ENCODE assay signal across 9 cellular contexts in genomic region chr9:91905958-91906585, GRCh38. TPM values are rescaled to one million over a fixed set of nuclear protein-coding genes. Genes with fewer than 3 reads are reported as not detected.
DNase-seq lines count a peak whose midpoint lies in the region; ATAC-seq, FAIRE-seq and TF ChIP-seq lines count a peak whose summit lies in the region.
"Had no signal": no experiment of that assay in that cellular context is flagged by ENCODE, and none has a peak within 500 bp of the region (broad histone marks: within the 10 kb centered on the region; RNA-seq: fewer than 3 reads in every experiment).

No MANE protein-coding gene starts in this region.

- H3K4me3 Mint-ChIP-seq in natural killer cell treated with Interleukin-12 subunit alpha and Interleukin-12 subunit beta and Interleukin-15 and Interleukin-18, amount 100 ng/mL, for 72 hours: no peak overlapping the region

- H3K4me3 ChIP-seq in K562 (peak overlapping the region; percentile 37), upper lobe of left lung (peak overlapping the region; percentile 16 to 51 (median 41))

- H3K9me1 ChIP-seq in K562 (ENCODE audit: control insufficient read depth, insufficient read depth, low read length): no peaks in the 10 kb centered on the region

- no peaks in the 10 kb centered on the region for H3K36me3 Mint-ChIP-seq in natural killer cell treated with Interleukin-12 subunit alpha and Interleukin-12 subunit beta and Interleukin-15 and Interleukin-18, amount 100 ng/mL, for 72 hours
- H3K36me3 Mint-ChIP-seq: IgD-negative memory B cell had no signal

- DNase-seq in RPMI8226 (peak; percentile 90), K562 (ENCODE audit: extremely low read depth in 1 of 4, low spot score in 3 of 4) (peak; percentile 54 to 81 (median 64)), upper lobe of left lung (peak; percentile 47 to 52), D341Med (ENCODE audit: low spot score) (no peak)
- peak; percentile 71 for DNase-seq in natural killer cell treated with Interleukin-12 subunit alpha and Interleukin-12 subunit beta and Interleukin-15 and Interleukin-18, amount 100 ng/mL, for 72 hours (ENCODE audit: low spot score)

- intact Hi-C loops in K562 (cut with micrococcal nuclease): loop anchor here (10.0 kb wide), 1 partner anchor 131 kb away; no protein-coding TSS in a partner anchor

- peak overlapping the region; percentile 88 for H3K27ac ChIP-seq in K562 (ENCODE audit: extremely low read depth, low read depth, low read length)
- no peak overlapping the region for H3K27ac ChIP-seq in upper lobe of left lung

- 2% methylated on average over 12 of the region's 12 CpGs for WGBS in K562 (ENCODE audit: insufficient coverage, low coverage, missing lambda C conversion rate)
- 26 to 27% methylated on average over 12 of the region's 12 CpGs for WGBS in upper lobe of left lung, 2 donors

- H3K27ac Mint-ChIP-seq in natural killer cell treated with Interleukin-12 subunit alpha and Interleukin-12 subunit beta and Interleukin-15 and Interleukin-18, amount 100 ng/mL, for 72 hours: no peak overlapping the region
- H3K27ac Mint-ChIP-seq: IgD-negative memory B cell had no signal

- H3K4me1 ChIP-seq in K562 (replicated peaks in 1 of 2; ENCODE audit: control insufficient read depth in 2 of 2, insufficient read depth in 2 of 2, low read length in 2 of 2) (peaks cover 56 to 67% of the 10 kb centered on the region in 2 experiments), upper lobe of left lung (peaks cover 0 to 10% (median 2%) of the 10 kb centered on the region in 4 donors)

- POLR2A ChIA-PET in K562 (lab: Yijun Ruan, JAX): interaction anchor here (0.6 to 3.9 kb wide), 4 partner anchors 12 to 183 kb away, joined by 3 to 20 read pairs (median 4); no protein-coding TSS in a partner anchor

- ATAC-seq in GM19463 (IDR thresholded peaks at IDR 0.05; ENCODE audit: unreplicated experiment) (peak; percentile 63), K562 (peak; percentile 80), upper lobe of left lung (ENCODE audit: low FRiP score in 2 of 2) (peak in 1 of 2 donors; percentile 67), GM18858 (IDR thresholded peaks at IDR 0.05; ENCODE audit: unreplicated experiment) (no peak), GM19351 (IDR thresholded peaks at IDR 0.05; ENCODE audit: unreplicated experiment) (no peak)
- peak; percentile 84 to 91 for ATAC-seq in natural killer cell treated with Interleukin-12 subunit alpha and Interleukin-12 subunit beta and Interleukin-15 and Interleukin-18, amount 100 ng/mL, for 72 hours

- H3K9me3 ChIP-seq in K562 (replicated peaks; ENCODE audit: control insufficient read depth, insufficient read depth, low read depth, low read length) (no peaks in the 10 kb centered on the region), upper lobe of left lung (no peaks in the 10 kb centered on the region)

- TF ChIP-seq POLR2A in K562 (conservative IDR thresholded peaks at IDR 0.05) (peak; percentile 44; the same call in 1 of the 2 replicates), upper lobe of left lung (IDR thresholded peaks at IDR 0.05) (no peak)

- no peaks in the 10 kb centered on the region for H4K20me1 ChIP-seq in K562 (replicated peaks; ENCODE audit: control insufficient read depth, insufficient read depth, low read length)

- TF ChIP-seq CTCF in K562 (IDR thresholded peaks at IDR 0.05 in 2 of 3, conservative IDR thresholded peaks at IDR 0.05 in 1 of 3; ENCODE audit: insufficient read depth in 2 of 3, low read depth in 1 of 3, low read length in 3 of 3) (no peak), upper lobe of left lung (IDR thresholded peaks at IDR 0.05) (no peak)

- H3K4me2 ChIP-seq in K562 (ENCODE audit: insufficient read depth, low read length): peak overlapping the region; percentile 83

- H3K27me3 ChIP-seq in K562 (ENCODE audit: control insufficient read depth in 2 of 2, insufficient read depth in 2 of 2, low read length in 2 of 2) (no peaks in the 10 kb centered on the region), upper lobe of left lung (no peaks in the 10 kb centered on the region)

- H2AFZ ChIP-seq in K562 (ENCODE audit: low read depth, low read length): peak overlapping the region; percentile 6; the same call in 1 of the 2 replicates

- TSS peak; percentile 82 for BruUV-seq in K562 (replicated peaks; lab: Mats Ljungman, UMichigan)

- H3K9ac ChIP-seq in K562 (ENCODE audit: insufficient read depth in 1 of 2, low read depth in 2 of 2, low read length in 2 of 2): peak overlapping the region; percentile 72 to 90

- CTCF ChIA-PET in K562 (lab: Yijun Ruan, JAX; ENCODE audit: low intra/inter-chr PET ratio): no interaction called here

- peaks cover 5% of the 10 kb centered on the region; the same call in 1 of the 3 replicates for H3K36me3 ChIP-seq in K562 (ENCODE audit: control insufficient read depth, insufficient read depth, low read length)
- no peaks in the 10 kb centered on the region for H3K36me3 ChIP-seq in upper lobe of left lung

- TF ChIP-seq EP300 in K562 (IDR thresholded peaks at IDR 0.05; ENCODE audit: low read length): no peak
- no peak for TF ChIP-seq EP300 in upper lobe of left lung (IDR thresholded peaks at IDR 0.05)

- no peaks in the 10 kb centered on the region for H3K4me1 Mint-ChIP-seq in natural killer cell treated with Interleukin-12 subunit alpha and Interleukin-12 subunit beta and Interleukin-15 and Interleukin-18, amount 100 ng/mL, for 72 hours (ENCODE audit: low read depth in 2 of 2)

- peaks cover 0 to 2% of the 10 kb centered on the region in 2 donors for H3K27me3 Mint-ChIP-seq in natural killer cell treated with Interleukin-12 subunit alpha and Interleukin-12 subunit beta and Interleukin-15 and Interleukin-18, amount 100 ng/mL, for 72 hours

- peaks cover 93% of the 10 kb centered on the region for H3K79me2 ChIP-seq in K562 (ENCODE audit: control insufficient read depth, insufficient read depth, low read length)

- in situ Hi-C loops in K562 (cut with MboI): no loop called here

- peak; percentile 74 for FAIRE-seq in K562 (lab: Jason Lieb, UNC)

- H3K9me3 Mint-ChIP-seq in natural killer cell treated with Interleukin-12 subunit alpha and Interleukin-12 subunit beta and Interleukin-15 and Interleukin-18, amount 100 ng/mL, for 72 hours: no peaks in the 10 kb centered on the region
- H3K9me3 Mint-ChIP-seq: IgD-negative memory B cell had no signal

- TF ChIP-seq RAD21 in K562 (CRISPR knock-in tag; conservative IDR thresholded peaks at IDR 0.05 in 1 of 2, IDR thresholded peaks at IDR 0.05 in 1 of 2): no peak

TF ChIP-seq in K562, 482 proteins besides CTCF, POLR2A, EP300 and RAD21 (continues in another document):
- TF ChIP-seq, protein P1, sequence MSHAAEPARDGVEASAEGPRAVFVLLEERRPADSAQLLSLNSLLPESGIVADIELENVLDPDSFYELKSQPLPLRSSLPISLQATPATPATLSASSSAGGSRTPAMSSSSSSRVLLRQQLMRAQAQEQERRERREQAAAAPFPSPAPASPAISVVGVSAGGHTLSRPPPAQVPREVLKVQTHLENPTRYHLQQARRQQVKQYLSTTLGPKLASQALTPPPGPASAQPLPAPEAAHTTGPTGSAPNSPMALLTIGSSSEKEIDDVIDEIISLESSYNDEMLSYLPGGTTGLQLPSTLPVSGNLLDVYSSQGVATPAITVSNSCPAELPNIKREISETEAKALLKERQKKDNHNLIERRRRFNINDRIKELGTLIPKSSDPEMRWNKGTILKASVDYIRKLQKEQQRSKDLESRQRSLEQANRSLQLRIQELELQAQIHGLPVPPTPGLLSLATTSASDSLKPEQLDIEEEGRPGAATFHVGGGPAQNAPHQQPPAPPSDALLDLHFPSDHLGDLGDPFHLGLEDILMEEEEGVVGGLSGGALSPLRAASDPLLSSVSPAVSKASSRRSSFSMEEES (CRISPR knock-in tag; IDR thresholded peaks at IDR 0.05): no peak
- TF ChIP-seq CBFA2T2 (conservative IDR thresholded peaks at IDR 0.05) (no peak), RBM25 (IDR thresholded peaks at IDR 0.05; ENCODE audit: low read depth, low read length, severe bottlenecking) (no peak), ARID1B (IDR thresholded peaks at IDR 0.05) (no peak), HNRNPLL (IDR thresholded peaks at IDR 0.05; ENCODE audit: low read depth, low read length, poor library complexity, severe bottlenecking) (no peak), RBM34 (IDR thresholded peaks at IDR 0.05; ENCODE audit: borderline replicate concordance, insufficient read depth, low read length) (no peak), CREM (IDR thresholded peaks at IDR 0.05; ENCODE audit: low read depth) (no peak)
- TF ChIP-seq, protein P2, sequence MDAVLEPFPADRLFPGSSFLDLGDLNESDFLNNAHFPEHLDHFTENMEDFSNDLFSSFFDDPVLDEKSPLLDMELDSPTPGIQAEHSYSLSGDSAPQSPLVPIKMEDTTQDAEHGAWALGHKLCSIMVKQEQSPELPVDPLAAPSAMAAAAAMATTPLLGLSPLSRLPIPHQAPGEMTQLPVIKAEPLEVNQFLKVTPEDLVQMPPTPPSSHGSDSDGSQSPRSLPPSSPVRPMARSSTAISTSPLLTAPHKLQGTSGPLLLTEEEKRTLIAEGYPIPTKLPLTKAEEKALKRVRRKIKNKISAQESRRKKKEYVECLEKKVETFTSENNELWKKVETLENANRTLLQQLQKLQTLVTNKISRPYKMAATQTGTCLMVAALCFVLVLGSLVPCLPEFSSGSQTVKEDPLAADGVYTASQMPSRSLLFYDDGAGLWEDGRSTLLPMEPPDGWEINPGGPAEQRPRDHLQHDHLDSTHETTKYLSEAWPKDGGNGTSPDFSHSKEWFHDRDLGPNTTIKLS (IDR thresholded peaks at IDR 0.05; ENCODE audit: borderline replicate concordance, low read depth): no peak

RNA-seq across cellular contexts. Expression of gene ROR2, which starts 44.0 kb away (rescaled TPM):
- total RNA-seq in K562 (2011; cell fraction: chromatin; rRNA removed; ENCODE audit: low replicate concordance): 55.8 and 56.6 TPM in 2 replicates
- total RNA-seq in K562 (2011; cell fraction: nucleolus; rRNA removed): 56.9 and 60.5 TPM in 2 replicates
- 36.5 and 49.8 TPM in 2 replicates for total RNA-seq in K562 (2011; cell fraction: nucleoplasm; rRNA removed)
- total RNA-seq in K562 (2014; rRNA removed) (15.3 and 18.2 TPM in 2 replicates), K562 (2014; rRNA removed; fragmentation: Illumina TruSeq; extraction: Trizol) (11.4 and 17.3 TPM in 2 replicates), K562 (2015; rRNA removed; fragmentation: Illumina TruSeq; extraction: Trizol) (15.4 and 17.9 TPM in 2 replicates), K562 (2021) (33.6 and 33.8 TPM in 2 replicates), upper lobe of left lung (1 to 10 TPM; 2.7 to 8.1 (median 3.4) TPM)
- polyA plus RNA-seq in K562 (2011; rRNA removed) (7.7 and 8.1 TPM in 2 replicates), K562 (2014; fragmentation: Illumina TruSeq; extraction: Trizol) (14.2 and 18.3 TPM in 2 replicates), K562 (2014; fragmentation: Nextera tagmentation; extraction: Ambion mirVana) (1 to 10 TPM; 5.6 to 6.0 TPM), K562 (2014; rRNA removed) (12.5 and 17.2 TPM in 2 replicates)
- polyA plus RNA-seq in K562 (2011; cell fraction: cytosol; rRNA removed): 7.9 and 16.6 TPM in 2 replicates
- polyA plus RNA-seq in K562 (2011; cell fraction: nucleus; rRNA removed): 11.8 and 20.5 TPM in 2 replicates
- polyA plus RNA-seq in K562 (2012): 16.8 and 25.3 TPM in 2 replicates
- polyA minus RNA-seq in K562 (2011; rRNA and poly(A)+ RNA removed): 11.9 and 15.1 TPM in 2 replicates
- polyA minus RNA-seq in K562 (2011; cell fraction: cytosol; rRNA and poly(A)+ RNA removed): 16.4 and 18.1 TPM in 2 replicates
- polyA minus RNA-seq in K562 (2011; cell fraction: nucleus; rRNA and poly(A)+ RNA removed): 12.5 and 14.1 TPM in 2 replicates
- under 1 TPM in 1 of 2 donors, not detected in 1; 0.11 TPM for total RNA-seq in natural killer cell treated with Interleukin-12 subunit alpha and Interleukin-12 subunit beta and Interleukin-15 and Interleukin-18, amount 100 ng/mL, for 72 hours
- polyA plus RNA-seq: IgD-negative memory B cell had no signal

Comparison
In these comparisons a context has a peak if more than half of its experiments do, and no peak if none do; other contexts are left out.
1. ATAC-seq: peak in GM19463 (single experiment), K562 (single experiment) and natural killer cell treated with Interleukin-12 subunit alpha and Interleukin-12 subunit beta and Interleukin-15 and Interleukin-18, amount 100 ng/mL, for 72 hours (2 of 2); none in GM18858 (single experiment) and GM19351 (single experiment).